In the genomic region with DNA sequence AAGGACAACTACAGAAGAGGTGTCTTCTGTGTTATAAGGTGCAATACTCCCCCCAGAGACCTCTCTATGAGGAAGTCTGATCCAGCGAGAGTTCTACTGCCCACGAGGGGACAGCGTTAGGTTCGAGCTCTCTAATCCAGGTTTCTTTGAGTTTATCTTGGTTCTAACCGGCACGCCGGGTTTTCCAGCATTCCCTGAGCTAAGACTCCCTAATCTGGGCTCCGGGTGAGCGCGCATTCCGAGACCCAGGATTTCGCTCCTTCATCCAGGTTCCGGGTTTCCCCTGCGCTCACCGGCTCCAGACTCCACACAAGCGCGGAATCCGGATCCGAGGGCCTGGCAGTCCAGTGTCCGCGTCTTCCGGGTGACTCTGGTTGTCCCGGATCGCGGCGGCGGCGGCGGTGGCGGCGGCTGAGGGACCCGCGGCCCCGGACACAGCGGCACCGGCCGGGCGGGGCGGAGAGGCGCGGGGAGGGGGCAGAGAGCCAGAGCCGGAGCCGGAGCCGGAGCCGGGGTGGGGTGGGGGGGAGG, we compare ENCODE assay signal across 8 cellular contexts. TPM values are rescaled to one million over a fixed set of nuclear protein-coding genes. Genes with fewer than 3 reads are reported as not detected.
A peak's percentile ranks its signal among the peaks of the same experiment; 100 is the strongest.
DNase-seq lines count a peak whose midpoint lies in the region; ATAC-seq and TF ChIP-seq lines count a peak whose summit lies in the region.

A gene with protein sequence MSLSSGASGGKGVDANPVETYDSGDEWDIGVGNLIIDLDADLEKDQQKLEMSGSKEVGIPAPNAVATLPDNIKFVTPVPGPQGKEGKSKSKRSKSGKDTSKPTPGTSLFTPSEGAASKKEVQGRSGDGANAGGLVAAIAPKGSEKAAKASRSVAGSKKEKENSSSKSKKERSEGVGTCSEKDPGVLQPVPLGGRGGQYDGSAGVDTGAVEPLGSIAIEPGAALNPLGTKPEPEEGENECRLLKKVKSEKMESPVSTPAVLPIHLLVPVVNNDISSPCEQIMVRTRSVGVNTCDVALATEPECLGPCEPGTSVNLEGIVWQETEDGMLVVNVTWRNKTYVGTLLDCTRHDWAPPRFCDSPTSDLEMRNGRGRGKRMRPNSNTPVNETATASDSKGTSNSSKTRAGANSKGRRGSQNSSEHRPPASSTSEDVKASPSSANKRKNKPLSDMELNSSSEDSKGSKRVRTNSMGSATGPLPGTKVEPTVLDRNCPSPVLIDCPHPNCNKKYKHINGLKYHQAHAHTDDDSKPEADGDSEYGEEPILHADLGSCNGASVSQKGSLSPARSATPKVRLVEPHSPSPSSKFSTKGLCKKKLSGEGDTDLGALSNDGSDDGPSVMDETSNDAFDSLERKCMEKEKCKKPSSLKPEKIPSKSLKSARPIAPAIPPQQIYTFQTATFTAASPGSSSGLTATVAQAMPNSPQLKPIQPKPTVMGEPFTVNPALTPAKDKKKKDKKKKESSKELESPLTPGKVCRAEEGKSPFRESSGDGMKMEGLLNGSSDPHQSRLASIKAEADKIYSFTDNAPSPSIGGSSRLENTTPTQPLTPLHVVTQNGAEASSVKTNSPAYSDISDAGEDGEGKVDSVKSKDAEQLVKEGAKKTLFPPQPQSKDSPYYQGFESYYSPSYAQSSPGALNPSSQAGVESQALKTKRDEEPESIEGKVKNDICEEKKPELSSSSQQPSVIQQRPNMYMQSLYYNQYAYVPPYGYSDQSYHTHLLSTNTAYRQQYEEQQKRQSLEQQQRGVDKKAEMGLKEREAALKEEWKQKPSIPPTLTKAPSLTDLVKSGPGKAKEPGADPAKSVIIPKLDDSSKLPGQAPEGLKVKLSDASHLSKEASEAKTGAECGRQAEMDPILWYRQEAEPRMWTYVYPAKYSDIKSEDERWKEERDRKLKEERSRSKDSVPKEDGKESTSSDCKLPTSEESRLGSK (N-terminal part only) (plus strand): TSS at position 373 of the 531 bp plus-strand sequence. CDS start 38,842 bp downstream, outside the sequence.

- peak within 1 kb of the TSS; percentile 94 for H3K27ac Mint-ChIP-seq in activated naive CD8-positive, alpha-beta T cell treated with anti-CD3 and anti-CD28 coated beads, Interleukin-2, amount 50 U/mL, for 24 hours

- peaks cover 16% of the 10 kb centered on the region for H3K4me1 ChIP-seq in ovary (ENCODE audit: insufficient read depth)
- H3K4me1 ChIP-seq in thoracic aorta (ENCODE audit: control insufficient read depth in 1 of 2, low read depth in 2 of 2) = peaks cover 24 to 34% of the 10 kb centered on the region in 2 donors

- H3K36me3 ChIP-seq in ovary (no peaks in the 10 kb centered on the region), thoracic aorta (no peaks in the 10 kb centered on the region)

- intact Hi-C loops in Right ventricle myocardium superior (cut with DNase I) (no loop called here), ovary (cut with DNase I) (no loop called here)

- H3K9me3 Mint-ChIP-seq in activated naive CD8-positive, alpha-beta T cell treated with anti-CD3 and anti-CD28 coated beads, Interleukin-2, amount 50 U/mL, for 24 hours = no peaks in the 10 kb centered on the region

- TF ChIP-seq POLR2A in ovary (IDR thresholded peaks at IDR 0.05) = peak; percentile 88

- peak within 1 kb of the TSS; percentile 88 to 93 for H3K27ac ChIP-seq in ovary
- H3K27ac ChIP-seq in thoracic aorta = peak within 1 kb of the TSS; percentile 56 to 68

- H3K27me3 Mint-ChIP-seq in activated naive CD8-positive, alpha-beta T cell treated with anti-CD3 and anti-CD28 coated beads, Interleukin-2, amount 50 U/mL, for 24 hours = no peaks in the 10 kb centered on the region

- no peaks in the 10 kb centered on the region for H3K9me3 ChIP-seq in ovary
- no peaks in the 10 kb centered on the region for H3K9me3 ChIP-seq in thoracic aorta

- no peak for TF ChIP-seq EP300 in ovary (IDR thresholded peaks at IDR 0.05)

- peak in 1 of 3 donors; percentile 41 for TF ChIP-seq CTCF in ovary (IDR thresholded peaks at IDR 0.05)
- no peak for TF ChIP-seq CTCF in thoracic aorta (IDR thresholded peaks at IDR 0.05)

- peaks cover 12% of the 10 kb centered on the region for H3K36me3 Mint-ChIP-seq in activated naive CD8-positive, alpha-beta T cell treated with anti-CD3 and anti-CD28 coated beads, Interleukin-2, amount 50 U/mL, for 24 hours (ENCODE audit: low read depth)

- H3K4me1 Mint-ChIP-seq in activated naive CD8-positive, alpha-beta T cell treated with anti-CD3 and anti-CD28 coated beads, Interleukin-2, amount 50 U/mL, for 24 hours = peaks cover 85% of the 10 kb centered on the region

- H3K4me3 ChIP-seq in ovary (peak within 1 kb of the TSS; percentile 71), thoracic aorta (peak within 1 kb of the TSS; percentile 79)

- WGBS in ovary, 3 donors = 0 to 1% (median 1%) methylated on average over 28 to 45 of the region's 45 CpGs

- H3K27me3 ChIP-seq in ovary (no peaks in the 10 kb centered on the region), thoracic aorta (replicated peaks; ENCODE audit: insufficient read depth) (no peaks in the 10 kb centered on the region)

- ATAC-seq in activated naive CD8-positive, alpha-beta T cell treated with anti-CD3 and anti-CD28 coated beads, Interleukin-2, amount 50 U/mL, for 24 hours = peak; percentile 25
- ATAC-seq in Right ventricle myocardium superior (ENCODE audit: poor library complexity) = peak; percentile 92
- peak; percentile 58 for ATAC-seq in thoracic aorta (ENCODE audit: insufficient number of reproducible peaks, low FRiP score, low read depth)

- DNase-seq in DMS53 (lab: John Stamatoyannopoulos, UW) (peak; percentile 95), H4 (ENCODE audit: low spot score) (peak; percentile 87), NCI-H1092 (lab: John Stamatoyannopoulos, UW) (peak; percentile 87), T follicular helper cell (ENCODE audit: low read depth) (peak; percentile 82), Right ventricle myocardium superior (peak; percentile 97), ovary (peak; percentile 91 to 98 (median 93)), thoracic aorta (ENCODE audit: low spot score) (peak; percentile 81)
- DNase-seq in activated naive CD8-positive, alpha-beta T cell treated with anti-CD3 and anti-CD28 coated beads, Interleukin-2, amount 50 U/mL, for 24 hours = peak; percentile 96

- H3K4me3 Mint-ChIP-seq in activated naive CD8-positive, alpha-beta T cell treated with anti-CD3 and anti-CD28 coated beads, Interleukin-2, amount 50 U/mL, for 24 hours = peak within 1 kb of the TSS; percentile 88

RNA-seq across cellular contexts. Expression of the gene that starts here (rescaled TPM):
- 9.0 and 11.0 TPM in 2 replicates for total RNA-seq in H4 (2014; rRNA removed; shearing (Covaris generic))
- 15.5 TPM for total RNA-seq in Right ventricle myocardium superior
- 10 to 100 TPM; 27.0 to 63.6 (median 46.4) TPM for total RNA-seq in ovary
- polyA plus RNA-seq in ovary = 10 to 100 TPM; 18.4 to 30.6 TPM
- 10 to 100 TPM; 25.2 to 38.8 TPM for total RNA-seq in thoracic aorta

Comparison
In these comparisons a context has a peak if more than half of its experiments do, and no peak if none do; other contexts are left out.
1. Peak in every context shown above with its lines: DNase-seq, ATAC-seq, H3K4me3 ChIP-seq and H3K27ac ChIP-seq.
2. ATAC-seq: peak in every context shown above with its lines; median percentile 92 in Right ventricle myocardium superior; 58 in thoracic aorta; 25 in activated naive CD8-positive, alpha-beta T cell treated with anti-CD3 and anti-CD28 coated beads, Interleukin-2, amount 50 U/mL, for 24 hours.